In genomic region chr1:151540021-151540981, GRCh38 we compare ENCODE assay signal across 8 cellular contexts. TPM values are rescaled to one million over a fixed set of nuclear protein-coding genes. Genes with fewer than 3 reads are reported as not detected.
DNase-seq lines count a peak whose midpoint lies in the region; ATAC-seq and TF ChIP-seq lines count a peak whose summit lies in the region.

A gene with protein sequence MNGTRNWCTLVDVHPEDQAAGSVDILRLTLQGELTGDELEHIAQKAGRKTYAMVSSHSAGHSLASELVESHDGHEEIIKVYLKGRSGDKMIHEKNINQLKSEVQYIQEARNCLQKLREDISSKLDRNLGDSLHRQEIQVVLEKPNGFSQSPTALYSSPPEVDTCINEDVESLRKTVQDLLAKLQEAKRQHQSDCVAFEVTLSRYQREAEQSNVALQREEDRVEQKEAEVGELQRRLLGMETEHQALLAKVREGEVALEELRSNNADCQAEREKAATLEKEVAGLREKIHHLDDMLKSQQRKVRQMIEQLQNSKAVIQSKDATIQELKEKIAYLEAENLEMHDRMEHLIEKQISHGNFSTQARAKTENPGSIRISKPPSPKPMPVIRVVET (plus strand): TSS chr1:151540309. CDS start chr1:151540367, 58 bp downstream.

- peak within 1 kb of the TSS in 8 of 10 donors; percentile 30 to 79 (median 59) for H3K27ac ChIP-seq in heart right ventricle
- peak within 1 kb of the TSS; percentile 77 for H3K27ac ChIP-seq in upper lobe of right lung

- intact Hi-C loops in heart right ventricle (cut with DNase I), result loop anchor here in 2 of 10 donors (5.0 to 10.0 kb wide), 2 partner anchors 54 to 98 kb away; no protein-coding TSS in a partner anchor
- intact Hi-C loops in posterior vena cava (cut with DNase I), result no loop called here
- intact Hi-C loops in upper lobe of right lung (cut with DNase I), result no loop called here

- DNase-seq in NCI-H1092 treated with DMSO at 0.1 percent for 48 hours (lab: John Stamatoyannopoulos, UW) (peak; percentile 97), SW 1271 (lab: John Stamatoyannopoulos, UW) (peak; percentile 64 to 79), adipocyte (ENCODE audit: low read depth) (peak; percentile 97), heart right ventricle (peak; percentile 89 to 91), posterior vena cava (ENCODE audit: low spot score) (peak; percentile 97), upper lobe of right lung (peak; percentile 98)

- H3K27me3 ChIP-seq in adipocyte (replicated peaks; ENCODE audit: control insufficient read depth, insufficient read depth, low read length) (no peaks in the 10 kb centered on the region), heart right ventricle (peaks cover 0 to 11% (median 0%) of the 10 kb centered on the region in 7 donors), upper lobe of right lung (no peaks in the 10 kb centered on the region)

- H3K36me3 ChIP-seq in adipocyte (ENCODE audit: control insufficient read depth, insufficient read depth, low read length, severe bottlenecking) (no peaks in the 10 kb centered on the region), heart right ventricle (no peaks in the 10 kb centered on the region), upper lobe of right lung (no peaks in the 10 kb centered on the region)

- peak within 1 kb of the TSS; percentile 81 for H3K9ac ChIP-seq in adipocyte (ENCODE audit: low read length)

- H3K9me3 ChIP-seq in adipocyte (ENCODE audit: control insufficient read depth, low read length) (no peaks in the 10 kb centered on the region), heart right ventricle (no peaks in the 10 kb centered on the region), upper lobe of right lung (no peaks in the 10 kb centered on the region)

- 2% methylated on average over 70 of the region's 70 CpGs for WGBS in heart right ventricle, 2 donors

- H3K4me1 ChIP-seq in adipocyte (ENCODE audit: control insufficient read depth, insufficient read depth, low read length), result peaks cover 39% of the 10 kb centered on the region
- peaks cover 0 to 24% (median 12%) of the 10 kb centered on the region in 9 donors for H3K4me1 ChIP-seq in heart right ventricle
- H3K4me1 ChIP-seq in upper lobe of right lung, result peaks cover 9% of the 10 kb centered on the region

- TF ChIP-seq CTCF in heart right ventricle (IDR thresholded peaks at IDR 0.05) (no peak), upper lobe of right lung (IDR thresholded peaks at IDR 0.05) (no peak)

- H3K4me3 ChIP-seq in GM08714 (ENCODE audit: low read length) (peak within 1 kb of the TSS; percentile 47), adipocyte (ENCODE audit: low read length) (peak within 1 kb of the TSS; percentile 85), heart right ventricle (peak within 1 kb of the TSS; percentile 48 to 86 (median 70)), upper lobe of right lung (peak within 1 kb of the TSS; percentile 78)

- ATAC-seq in HG02588 (IDR thresholded peaks at IDR 0.05; ENCODE audit: unreplicated experiment) (peak; percentile 91), heart right ventricle (peak; percentile 97 to 98 (median 98)), upper lobe of right lung (peak; percentile 96)

RNA-seq across cellular contexts. Expression of the gene that starts here (rescaled TPM):
- total RNA-seq in heart right ventricle (10 to 100 TPM in 1 of 10 donors, 1 to 10 TPM in 9; 2.9 to 13.0 (median 5.5) TPM), posterior vena cava (1 to 10 TPM; 5.4 to 6.6 TPM), upper lobe of right lung (13.3 TPM)
- polyA plus RNA-seq in heart right ventricle, result 1 to 10 TPM; 2.6 to 2.7 TPM

Comparison
In these comparisons a context has a peak if more than half of its experiments do, and no peak if none do; other contexts are left out.
1. Peak in every context shown above with its lines: DNase-seq, ATAC-seq, H3K4me3 ChIP-seq and H3K27ac ChIP-seq.